ENCODE assay signal across 15 cellular contexts in genomic region chr1:37828410-37829074, GRCh38. TPM values are rescaled to one million over a fixed set of nuclear protein-coding genes. Genes with fewer than 3 reads are reported as not detected.
DNase-seq lines count a peak whose midpoint lies in the region; ATAC-seq and TF ChIP-seq lines count a peak whose summit lies in the region.
"Had no signal": no experiment of that assay in that cellular context is flagged by ENCODE, and none has a peak within 500 bp of the region (broad histone marks: within the 10 kb centered on the region; RNA-seq: fewer than 3 reads in every experiment).

No MANE protein-coding gene starts in this region.

- intact Hi-C loops in PC-3 (cut with micrococcal nuclease), result no loop called here

- H3K4me2 ChIP-seq in PC-3 (ENCODE audit: low read length), result no peak overlapping the region
- H3K4me2 ChIP-seq: BLaER1 had no signal

- H3K9ac ChIP-seq in PC-3 (ENCODE audit: low read length), result no peak overlapping the region
- H3K9ac ChIP-seq: BLaER1 had no signal

- H3K9me3 ChIP-seq in PC-3 (ENCODE audit: low read length), result no peaks in the 10 kb centered on the region
- H3K9me3 ChIP-seq: BLaER1, Caco-2, HAP-1 had no signal

- no peak overlapping the region for H2AFZ ChIP-seq in PC-3 (ENCODE audit: low read length)

- H3K9me2 ChIP-seq in PC-3 (replicated peaks; ENCODE audit: low read length), result no peaks in the 10 kb centered on the region

- CTCF ChIA-PET in PC-3 (lab: Charles Lee), result no interaction called here

- ATAC-seq in PC-3 (peak; percentile 27; the same call in 1 of the 2 replicates), esophagus mucosa (peak; percentile 84), left lobe of liver (peak; percentile 79), GM21381 (IDR thresholded peaks at IDR 0.05; ENCODE audit: unreplicated experiment) (no peak), GM21576 (IDR thresholded peaks at IDR 0.05; ENCODE audit: unreplicated experiment) (no peak)
- ATAC-seq in central memory CD8-positive, alpha-beta T cell (replicated peaks; ENCODE audit: extremely low read depth, poor library complexity, severe bottlenecking), result no peak

- no peak overlapping the region for H3K4me3 Mint-ChIP-seq in central memory CD8-positive, alpha-beta T cell
- H3K4me3 Mint-ChIP-seq: CD8-positive, alpha-beta memory T cell had no signal

- BruUV-seq in PC-3 (replicated peaks; lab: Mats Ljungman, UMichigan), result no TSS peak

- H3K4me1 ChIP-seq in PC-3 (ENCODE audit: insufficient read depth, low read length), result peaks cover 12% of the 10 kb centered on the region
- H3K4me1 ChIP-seq: BLaER1, Caco-2, HAP-1 had no signal

- no peaks in the 10 kb centered on the region for H3F3A ChIP-seq in PC-3 (ENCODE audit: low read length, unreplicated experiment)

- H3K9me3 Mint-ChIP-seq in central memory CD8-positive, alpha-beta T cell, result no peaks in the 10 kb centered on the region
- H3K9me3 Mint-ChIP-seq: CD8-positive, alpha-beta memory T cell had no signal

- no peaks in the 10 kb centered on the region for H3K4me1 Mint-ChIP-seq in central memory CD8-positive, alpha-beta T cell
- H3K4me1 Mint-ChIP-seq: CD8-positive, alpha-beta memory T cell had no signal

- no peak for DNase-seq in PC-3
- DNase-seq in central memory CD8-positive, alpha-beta T cell (ENCODE audit: low spot score in 2 of 2), result no peak
- DNase-seq in left lobe of liver (ENCODE audit: low spot score), result no peak
- no peak for DNase-seq in NCI-H2081 (lab: John Stamatoyannopoulos, UW)
- no peak for DNase-seq in DMS153 treated with DMSO at 0.1 percent for 48 hours (lab: John Stamatoyannopoulos, UW; ENCODE audit: unreplicated experiment)
- DNase-seq: 8988T; AML-193; Caco-2; CD8-positive, alpha-beta memory T cell; DMS53 had no signal

- H3K36me3 ChIP-seq in PC-3 (ENCODE audit: low read depth, low read length), result peaks cover 22% of the 10 kb centered on the region

- no peak for TF ChIP-seq CTCF in PC-3 (conservative IDR thresholded peaks at IDR 0.05; ENCODE audit: low read depth, low read length)

- no peak overlapping the region for H3K27ac ChIP-seq in PC-3 (ENCODE audit: low read length)
- H3K27ac ChIP-seq: BLaER1 had no signal

- POLR2A ChIA-PET in PC-3 (lab: Charles Lee; ENCODE audit: unreplicated experiment), result no interaction called here

- no peaks in the 10 kb centered on the region for H4K20me1 ChIP-seq in PC-3 (ENCODE audit: low read length)
- H4K20me1 ChIP-seq: BLaER1 had no signal

- no peaks in the 10 kb centered on the region for H3K27me3 ChIP-seq in PC-3 (ENCODE audit: low read length)
- H3K27me3 ChIP-seq: BLaER1 had no signal

- H3K27me3 Mint-ChIP-seq in central memory CD8-positive, alpha-beta T cell, result no peaks in the 10 kb centered on the region
- H3K27me3 Mint-ChIP-seq: CD8-positive, alpha-beta memory T cell had no signal

- no peak overlapping the region for H3K4me3 ChIP-seq in PC-3 (ENCODE audit: low read length)
- H3K4me3 ChIP-seq: BLaER1, HAP-1 had no signal

- H3K27ac Mint-ChIP-seq in central memory CD8-positive, alpha-beta T cell (ENCODE audit: low read depth), result peak overlapping the region; percentile 78

- H3K79me2 ChIP-seq in PC-3 (ENCODE audit: low read length), result no peaks in the 10 kb centered on the region

- peaks cover 38% of the 10 kb centered on the region for H3K36me3 Mint-ChIP-seq in central memory CD8-positive, alpha-beta T cell (ENCODE audit: insufficient read depth)

RNA-seq across cellular contexts. Expression of gene YRDC, which starts 20.5 kb away (rescaled TPM):
- 41.8 and 51.9 TPM in 2 replicates for total RNA-seq in PC-3 (2014; rRNA removed)
- 14.7 TPM for total RNA-seq in esophagus mucosa
- 4.8 TPM for total RNA-seq in left lobe of liver

RNA-seq across cellular contexts. Expression of gene C1orf122, which starts 21.0 kb away (rescaled TPM):
- total RNA-seq in PC-3 (2014; rRNA removed) (70.1 and 72.5 TPM in 2 replicates), esophagus mucosa (46.7 TPM), left lobe of liver (36.1 TPM)

RNA-seq across cellular contexts. Expression of gene MTF1, which starts 30.9 kb away (rescaled TPM):
- total RNA-seq in PC-3 (2014; rRNA removed) (5.4 and 10.7 TPM in 2 replicates), esophagus mucosa (39.3 TPM), left lobe of liver (6.6 TPM)

RNA-seq across cellular contexts. Expression of gene MANEAL, which starts 34.9 kb away (rescaled TPM):
- 47.6 and 54.1 TPM in 2 replicates for total RNA-seq in PC-3 (2014; rRNA removed)
- total RNA-seq in esophagus mucosa, result 3.1 TPM
- 4.3 TPM for total RNA-seq in left lobe of liver

Comparison
In these comparisons a context has a peak if more than half of its experiments do, and no peak if none do; other contexts are left out.
1. ATAC-seq: peak in PC-3 (single experiment), esophagus mucosa (single experiment) and left lobe of liver (single experiment); none in central memory CD8-positive, alpha-beta T cell (single experiment), GM21381 (single experiment) and GM21576 (single experiment).